23 cellular contexts compared by ENCODE assay signal in the genomic region with DNA sequence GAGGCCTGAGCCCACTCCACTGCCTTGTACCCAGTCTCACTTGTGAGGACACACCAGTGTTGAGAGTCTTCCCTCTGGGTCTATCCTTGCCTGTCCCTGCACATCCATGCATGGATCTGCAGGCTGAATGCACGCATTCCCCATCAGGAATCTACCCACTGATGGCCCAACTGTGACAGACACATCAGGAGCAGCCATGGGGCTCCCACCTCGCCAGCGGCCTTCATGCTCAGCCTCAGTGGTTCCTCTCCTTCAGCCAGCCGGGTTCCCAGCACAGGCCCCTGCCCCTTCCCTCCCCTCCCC. TPM values are rescaled to one million over a fixed set of nuclear protein-coding genes. Genes with fewer than 3 reads are reported as not detected.
DNase-seq lines count a peak whose midpoint lies in the region; ATAC-seq and TF ChIP-seq lines count a peak whose summit lies in the region.
"Had no signal": no experiment of that assay in that cellular context is flagged by ENCODE, and none has a peak within 500 bp of the region (broad histone marks: within the 10 kb centered on the region; RNA-seq: fewer than 3 reads in every experiment).

No MANE protein-coding gene starts in this region.

- H3K79me2 ChIP-seq in osteoblast (ENCODE audit: insufficient read depth, low read length): no peaks in the 10 kb centered on the region

- H3K27ac ChIP-seq in coronary artery: no peak overlapping the region
- no peak overlapping the region for H3K27ac ChIP-seq in osteoblast (ENCODE audit: low read depth, low read length)
- no peak overlapping the region for H3K27ac ChIP-seq in transverse colon
- H3K27ac ChIP-seq: GM23248, HL-60 had no signal

- TF ChIP-seq CTCF in coronary artery (IDR thresholded peaks at IDR 0.05) (no peak), osteoblast (IDR thresholded peaks at IDR 0.05; ENCODE audit: extremely low read depth, low read depth, low read length) (no peak), transverse colon (IDR thresholded peaks at IDR 0.05) (no peak)

- H3K4me1 ChIP-seq in osteoblast (ENCODE audit: insufficient read depth, low read length) (no peaks in the 10 kb centered on the region), transverse colon (no peaks in the 10 kb centered on the region)
- H3K4me1 ChIP-seq: BE2C had no signal

- no peak overlapping the region for H2AFZ ChIP-seq in osteoblast (ENCODE audit: low read length)
- H2AFZ ChIP-seq: GM23248 had no signal

- DNase-seq in coronary artery (ENCODE audit: low spot score) (peak; percentile 47), islet precursor cell (peak; percentile 33), osteoblast (ENCODE audit: insufficient read length, low spot score, missing footprints) (peak; percentile 69), transverse colon (peak; percentile 1), dermis blood vessel endothelial cell (no peak), A172 (ENCODE audit: low spot score) (no peak)
- DNase-seq: ACHN; BE2C; C1 segment of cervical spinal cord; CD4-positive, CD25-positive, alpha-beta regulatory T cell; CD8-positive, alpha-beta memory T cell; COR-L47; DMS 273 treated with DMSO at 0.1 percent for 48 hours; DMS53; DND-41; EL; GM23248; HCEC 1CT; IMR-90 had no signal

- no peak for TF ChIP-seq EP300 in transverse colon (IDR thresholded peaks at IDR 0.05; ENCODE audit: low read depth)

- H3K27me3 ChIP-seq in osteoblast (ENCODE audit: insufficient read depth, low read length) (peaks cover 5% of the 10 kb centered on the region), transverse colon (no peaks in the 10 kb centered on the region)
- H3K27me3 ChIP-seq: BE2C had no signal

- 82 to 88% methylated on average over 3 of the region's 4 CpGs for WGBS in transverse colon (ENCODE audit: low coverage in 1 of 2), 2 donors

- TF ChIP-seq POLR2A in transverse colon (IDR thresholded peaks at IDR 0.05): no peak

- no peaks in the 10 kb centered on the region for H4K20me1 ChIP-seq in osteoblast (ENCODE audit: insufficient read depth, low read length)

- H3K4me2 ChIP-seq in osteoblast (ENCODE audit: insufficient read depth, low read length): no peak overlapping the region

- intact Hi-C loops in transverse colon (cut with DNase I; ENCODE audit: low total_unique reads): no loop called here

- H3K4me3 ChIP-seq in coronary artery (no peak overlapping the region), osteoblast (ENCODE audit: insufficient read depth, low read length) (no peak overlapping the region), transverse colon (no peak overlapping the region)
- H3K4me3 ChIP-seq: GM12878, GM23248 had no signal

- H3K36me3 ChIP-seq in osteoblast (ENCODE audit: insufficient read depth, low read length): no peaks in the 10 kb centered on the region
- H3K36me3 ChIP-seq in transverse colon: no peaks in the 10 kb centered on the region
- H3K36me3 ChIP-seq: BE2C had no signal

- in situ Hi-C loops in transverse colon (cut with MboI; ENCODE audit: low pct_ligation_motif_present in 1 of 4, low pct_unique_long_range_greater_than_20kb in 1 of 4, low sequenced_read_pairs in 3 of 4): no loop called here

- ATAC-seq in GM19455 (IDR thresholded peaks at IDR 0.05; ENCODE audit: unreplicated experiment): no peak
- ATAC-seq: GM12878 had no signal

- no peaks in the 10 kb centered on the region for H3K9me3 ChIP-seq in osteoblast (ENCODE audit: low read depth, low read length)
- no peaks in the 10 kb centered on the region for H3K9me3 ChIP-seq in transverse colon
- H3K9me3 ChIP-seq: BE2C had no signal

RNA-seq across cellular contexts. Expression of a gene that starts 21.3 kb away (rescaled TPM):
- total RNA-seq in osteoblast: not detected in 2 replicates
- not detected for total RNA-seq in transverse colon
- not detected in 2 replicates for total RNA-seq in dermis blood vessel endothelial cell
- 1.8 TPM in 1 of 2 replicates, not detected in the other for total RNA-seq in A172 (2014; rRNA removed; shearing (Covaris generic))
- total RNA-seq: CD4-positive, CD25-positive, alpha-beta regulatory T cell; CD8-positive, alpha-beta memory T cell; G401; GM12878; GM23248; IMR-90 had no signal

Comparison
In these comparisons a context has a peak if more than half of its experiments do, and no peak if none do; other contexts are left out.
1. DNase-seq: peak in coronary artery (single experiment), islet precursor cell (single experiment), osteoblast (single experiment) and transverse colon (single experiment); none in dermis blood vessel endothelial cell (single experiment) and A172 (single experiment).